ENCODE assay signal across 9 cellular contexts in the genomic region with DNA sequence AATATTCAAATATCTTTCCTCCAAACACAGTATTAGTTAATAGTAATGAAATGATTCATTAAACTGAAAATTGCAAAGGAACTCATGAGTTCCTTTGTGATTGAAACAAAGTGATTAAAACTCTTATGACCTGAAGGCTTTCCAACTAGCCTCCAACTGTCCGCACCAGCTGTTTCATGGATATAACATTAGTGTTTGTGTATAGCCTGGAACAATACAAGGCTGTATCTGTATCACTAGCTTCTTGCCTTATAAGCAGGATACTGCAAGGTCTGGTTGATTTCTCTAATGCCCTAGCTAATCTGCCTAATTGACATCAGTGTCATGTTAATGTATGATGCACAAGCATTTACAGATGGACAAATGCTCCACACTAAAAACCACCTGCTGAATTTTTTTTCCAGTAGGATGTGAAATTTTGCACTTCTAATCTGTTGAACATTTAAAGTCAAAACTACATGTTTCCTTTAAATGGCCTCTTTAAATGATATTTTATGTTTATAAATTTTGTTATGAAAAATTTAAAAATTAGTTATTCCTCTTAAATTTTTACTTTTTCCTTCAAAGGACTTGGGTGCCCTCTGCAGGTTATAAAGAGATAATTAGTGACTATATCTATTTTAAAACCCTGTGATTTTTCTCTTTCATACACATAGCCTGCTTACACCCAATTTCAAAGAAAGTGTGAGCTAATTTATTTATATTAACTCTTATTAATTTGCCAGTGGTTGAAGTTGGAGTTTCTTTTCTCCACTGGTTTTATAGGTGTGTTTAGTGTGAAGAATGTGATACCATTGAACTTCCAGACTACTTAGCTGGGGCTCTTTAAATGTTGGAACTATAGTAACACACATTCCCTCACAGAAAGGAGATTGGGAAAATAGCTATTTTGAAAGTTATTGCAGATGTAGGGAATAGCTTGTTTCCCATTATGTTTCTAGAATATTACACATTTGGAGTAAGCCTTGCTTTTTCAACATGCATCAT. TPM values are rescaled to one million over a fixed set of nuclear protein-coding genes. Genes with fewer than 3 reads are reported as not detected.
DNase-seq lines count a peak whose midpoint lies in the region; ATAC-seq and TF ChIP-seq lines count a peak whose summit lies in the region.
"Had no signal": no experiment of that assay in that cellular context is flagged by ENCODE, and none has a peak within 500 bp of the region (broad histone marks: within the 10 kb centered on the region; RNA-seq: fewer than 3 reads in every experiment).

No MANE protein-coding gene starts in this region.

- intact Hi-C loops in CD8-positive, alpha-beta T cell (cut with DNase I, micrococcal nuclease), result loop anchor here (5.0 kb wide), 2 partner anchors 62 to 87 kb away; no protein-coding TSS in a partner anchor

- no peaks in the 10 kb centered on the region for H3K27me3 Mint-ChIP-seq in CD8-positive, alpha-beta T cell (ENCODE audit: low read depth)
- no peaks in the 10 kb centered on the region for H3K27me3 Mint-ChIP-seq in immature natural killer cell (ENCODE audit: low read depth in 3 of 3)

- no peaks in the 10 kb centered on the region for H3K4me1 ChIP-seq in CD8-positive, alpha-beta T cell (ENCODE audit: insufficient read depth, low read length)
- H3K4me1 ChIP-seq in liver (ENCODE audit: control insufficient read depth in 4 of 4, insufficient read depth in 4 of 4, low read length in 3 of 4), result peaks cover 0 to 2% (median under 1%) of the 10 kb centered on the region in 4 donors

- H3K36me3 ChIP-seq in CD8-positive, alpha-beta T cell (ENCODE audit: insufficient read depth, low read length), result peaks cover 2% of the 10 kb centered on the region
- peaks cover under 1 to 7% (median 4%) of the 10 kb centered on the region in 4 donors for H3K36me3 ChIP-seq in liver (ENCODE audit: control insufficient read depth in 4 of 4, insufficient read depth in 3 of 4, low read depth in 1 of 4, low read length in 3 of 4)

- H3K9me3 ChIP-seq in CD8-positive, alpha-beta T cell (ENCODE audit: low read length), result no peaks in the 10 kb centered on the region
- no peaks in the 10 kb centered on the region for H3K9me3 ChIP-seq in liver (ENCODE audit: control insufficient read depth in 4 of 4, low read length in 3 of 4)

- TF ChIP-seq CTCF in CD8-positive, alpha-beta T cell (IDR thresholded peaks at IDR 0.05), result peak; percentile 53
- TF ChIP-seq CTCF in LNCaP clone FGC (IDR thresholded peaks at IDR 0.05; ENCODE audit: control insufficient read depth, extremely low read depth, insufficient read depth), result peak; percentile 24; the same call in 1 of the 2 replicates
- TF ChIP-seq CTCF in astrocyte of the cerebellum (IDR thresholded peaks at IDR 0.05; ENCODE audit: low read depth, low read length, missing control alignments), result no peak
- peak; percentile 19 for TF ChIP-seq CTCF in liver (IDR thresholded peaks at IDR 0.05; ENCODE audit: low read depth, low read length, missing input control)

- H3K9me3 Mint-ChIP-seq in CD8-positive, alpha-beta T cell, result no peaks in the 10 kb centered on the region
- H3K9me3 Mint-ChIP-seq in immature natural killer cell, result no peaks in the 10 kb centered on the region

- H3K9ac ChIP-seq in liver (ENCODE audit: low read depth in 1 of 2, low read length in 2 of 2), result no peak overlapping the region

- H3K36me3 Mint-ChIP-seq in CD8-positive, alpha-beta T cell, result peaks cover 27% of the 10 kb centered on the region
- peaks cover 5 to 11% (median 8%) of the 10 kb centered on the region in 3 donors for H3K36me3 Mint-ChIP-seq in immature natural killer cell

- no peak overlapping the region for H3K27ac ChIP-seq in CD8-positive, alpha-beta T cell (ENCODE audit: low read depth, low read length)
- no peak overlapping the region for H3K27ac ChIP-seq in liver (ENCODE audit: low read depth in 1 of 2, low read length in 2 of 2)

- no peak for ATAC-seq in CD8-positive, alpha-beta T cell

- H3K4me1 Mint-ChIP-seq in CD8-positive, alpha-beta T cell (ENCODE audit: low read depth), result no peaks in the 10 kb centered on the region
- H3K4me1 Mint-ChIP-seq in immature natural killer cell, result no peaks in the 10 kb centered on the region

- CTCF ChIA-PET in CD8-positive, alpha-beta T cell (lab: Charles Lee), result interaction anchor here (0.7 to 1.2 kb wide), 3 partner anchors 112 to 804 kb away, joined by 3 to 4 read pairs (median 3); no protein-coding TSS in a partner anchor

- H3K27me3 ChIP-seq in CD8-positive, alpha-beta T cell (ENCODE audit: insufficient read depth, low read length), result no peaks in the 10 kb centered on the region
- no peaks in the 10 kb centered on the region for H3K27me3 ChIP-seq in liver (ENCODE audit: control insufficient read depth in 4 of 4, insufficient read depth in 4 of 4, low read length in 3 of 4)

- 97% methylated on average over 1 of the region's 1 CpG for WGBS in liver

- H3K4me3 ChIP-seq in CD8-positive, alpha-beta T cell (ENCODE audit: low read depth, low read length), result no peak overlapping the region
- H3K4me3 ChIP-seq in LNCaP clone FGC (ENCODE audit: low read depth, low read length) (no peak overlapping the region), astrocyte of the cerebellum (ENCODE audit: low read depth, low read length) (no peak overlapping the region), liver (ENCODE audit: low read depth in 1 of 3, low read length in 3 of 3) (no peak overlapping the region)

- in situ Hi-C loops in astrocyte of the cerebellum (cut with HindIII; ENCODE audit: low sequenced_read_pairs), result no loop called here

- peak; percentile 60 to 62 for TF ChIP-seq RAD21 in liver (IDR thresholded peaks at IDR 0.05)

- no peak overlapping the region for H3K4me3 Mint-ChIP-seq in CD8-positive, alpha-beta T cell
- no peak overlapping the region for H3K4me3 Mint-ChIP-seq in immature natural killer cell

- no peak for DNase-seq in CD8-positive, alpha-beta T cell
- DNase-seq in LNCaP clone FGC (ENCODE audit: low read depth) (no peak), astrocyte of the cerebellum (ENCODE audit: low read depth) (peak; percentile 8), immature natural killer cell (no peak), Ammon's horn (ENCODE audit: low spot score) (no peak), HuH-7 (ENCODE audit: low spot score) (no peak)
- no peak for DNase-seq in activated effector memory CD4-positive, alpha-beta T cell treated with anti-CD3 and anti-CD28 coated beads, Interleukin-2, amount 50 U/mL, for 16 hours
- DNase-seq: NCI-H2227 treated with DMSO at 0.1 percent for 48 hours had no signal

- no peak overlapping the region for H3K27ac Mint-ChIP-seq in CD8-positive, alpha-beta T cell
- H3K27ac Mint-ChIP-seq in immature natural killer cell, result no peak overlapping the region

- POLR2A ChIA-PET in CD8-positive, alpha-beta T cell (lab: Charles Lee), result interaction anchor here (0.7 to 0.9 kb wide), 2 partner anchors 10 to 11 kb away, joined by 3 to 4 read pairs; no protein-coding TSS in a partner anchor

TF ChIP-seq in liver, 16 proteins besides CTCF, POLR2A, EP300 and RAD21:
- TF ChIP-seq SP1 (IDR thresholded peaks at IDR 0.05) (no peak), YY1 (IDR thresholded peaks at IDR 0.05) (no peak), FOXA1 (IDR thresholded peaks at IDR 0.05) (no peak), TAF1 (conservative IDR thresholded peaks at IDR 0.05) (no peak), NR2F2 (IDR thresholded peaks at IDR 0.05) (no peak), JUND (IDR thresholded peaks at IDR 0.05) (no peak), HNF4A (conservative IDR thresholded peaks at IDR 0.05) (no peak), GABPA (IDR thresholded peaks at IDR 0.05 in 1 of 2, conservative IDR thresholded peaks at IDR 0.05 in 1 of 2) (no peak)
- TF ChIP-seq, protein P1, sequence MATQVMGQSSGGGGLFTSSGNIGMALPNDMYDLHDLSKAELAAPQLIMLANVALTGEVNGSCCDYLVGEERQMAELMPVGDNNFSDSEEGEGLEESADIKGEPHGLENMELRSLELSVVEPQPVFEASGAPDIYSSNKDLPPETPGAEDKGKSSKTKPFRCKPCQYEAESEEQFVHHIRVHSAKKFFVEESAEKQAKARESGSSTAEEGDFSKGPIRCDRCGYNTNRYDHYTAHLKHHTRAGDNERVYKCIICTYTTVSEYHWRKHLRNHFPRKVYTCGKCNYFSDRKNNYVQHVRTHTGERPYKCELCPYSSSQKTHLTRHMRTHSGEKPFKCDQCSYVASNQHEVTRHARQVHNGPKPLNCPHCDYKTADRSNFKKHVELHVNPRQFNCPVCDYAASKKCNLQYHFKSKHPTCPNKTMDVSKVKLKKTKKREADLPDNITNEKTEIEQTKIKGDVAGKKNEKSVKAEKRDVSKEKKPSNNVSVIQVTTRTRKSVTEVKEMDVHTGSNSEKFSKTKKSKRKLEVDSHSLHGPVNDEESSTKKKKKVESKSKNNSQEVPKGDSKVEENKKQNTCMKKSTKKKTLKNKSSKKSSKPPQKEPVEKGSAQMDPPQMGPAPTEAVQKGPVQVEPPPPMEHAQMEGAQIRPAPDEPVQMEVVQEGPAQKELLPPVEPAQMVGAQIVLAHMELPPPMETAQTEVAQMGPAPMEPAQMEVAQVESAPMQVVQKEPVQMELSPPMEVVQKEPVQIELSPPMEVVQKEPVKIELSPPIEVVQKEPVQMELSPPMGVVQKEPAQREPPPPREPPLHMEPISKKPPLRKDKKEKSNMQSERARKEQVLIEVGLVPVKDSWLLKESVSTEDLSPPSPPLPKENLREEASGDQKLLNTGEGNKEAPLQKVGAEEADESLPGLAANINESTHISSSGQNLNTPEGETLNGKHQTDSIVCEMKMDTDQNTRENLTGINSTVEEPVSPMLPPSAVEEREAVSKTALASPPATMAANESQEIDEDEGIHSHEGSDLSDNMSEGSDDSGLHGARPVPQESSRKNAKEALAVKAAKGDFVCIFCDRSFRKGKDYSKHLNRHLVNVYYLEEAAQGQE (IDR thresholded peaks at IDR 0.05), result no peak
- TF ChIP-seq, protein P2, sequence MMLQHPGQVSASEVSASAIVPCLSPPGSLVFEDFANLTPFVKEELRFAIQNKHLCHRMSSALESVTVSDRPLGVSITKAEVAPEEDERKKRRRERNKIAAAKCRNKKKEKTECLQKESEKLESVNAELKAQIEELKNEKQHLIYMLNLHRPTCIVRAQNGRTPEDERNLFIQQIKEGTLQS (IDR thresholded peaks at IDR 0.05), result no peak
TF ChIP-seq in liver: peak in this region for 0.

RNA-seq across cellular contexts. Expression of a gene that starts 25.4 kb away (rescaled TPM):
- 10 to 100 TPM; 38.5 to 42.4 TPM for total RNA-seq in CD8-positive, alpha-beta T cell
- 10 to 100 TPM; 14.4 to 17.5 TPM for total RNA-seq in liver
- polyA plus RNA-seq in liver (10 to 100 TPM; 11.8 to 14.5 TPM), immature natural killer cell (10 to 100 TPM; 27.2 to 52.0 (median 42.7) TPM)

RNA-seq across cellular contexts. Expression of a gene that starts 25.4 kb away (rescaled TPM):
- 10 to 100 TPM; 17.0 to 17.8 TPM for total RNA-seq in CD8-positive, alpha-beta T cell
- 10 to 100 TPM; 27.4 to 28.9 TPM for total RNA-seq in liver
- polyA plus RNA-seq in liver (10 to 100 TPM in 1 of 2 donors, 1 to 10 TPM in 1; 7.9 to 14.1 TPM), immature natural killer cell (10 to 100 TPM; 46.4 to 69.3 (median 59.6) TPM)
